Comparison of ENCODE assay signal across 7 cellular contexts in genomic region chr2:64203131-64204005, GRCh38. TPM values are rescaled to one million over a fixed set of nuclear protein-coding genes. Genes with fewer than 3 reads are reported as not detected.
DNase-seq lines count a peak whose midpoint lies in the region; ATAC-seq and TF ChIP-seq lines count a peak whose summit lies in the region.

No MANE protein-coding gene starts in this region.

- H3K36me3 ChIP-seq in iPS-18a (ENCODE audit: control insufficient read depth, low read depth, low read length) (no peaks in the 10 kb centered on the region), stomach (no peaks in the 10 kb centered on the region)

- no peak for TF ChIP-seq POLR2A in stomach (IDR thresholded peaks at IDR 0.05)

- H3K27ac ChIP-seq in iPS-18a (ENCODE audit: low read length) (peak overlapping the region; percentile 0), stomach (peak overlapping the region; percentile 47 to 88 (median 85)), RWPE1 (no peak overlapping the region)

- H3K4me1 Mint-ChIP-seq in activated CD4-positive, alpha-beta memory T cell treated with anti-CD3 and anti-CD28 coated beads, Interleukin-2, amount 10 ng/mL, durations not matched to agents 7 days and 5 days = peaks cover 62% of the 10 kb centered on the region

- 57 to 74% (median 62%) methylated on average over 4 of the region's 4 CpGs for WGBS in stomach, 5 donors

- no peak for ATAC-seq in HG02642 (IDR thresholded peaks at IDR 0.05; ENCODE audit: poor library complexity, unreplicated experiment)

- TF ChIP-seq EP300 in stomach (IDR thresholded peaks at IDR 0.05) = no peak

- peak overlapping the region; percentile 54 for H3K4me3 Mint-ChIP-seq in activated CD4-positive, alpha-beta memory T cell treated with anti-CD3 and anti-CD28 coated beads, Interleukin-2, amount 10 ng/mL, durations not matched to agents 7 days and 5 days

- H3K27me3 Mint-ChIP-seq in activated CD4-positive, alpha-beta memory T cell treated with anti-CD3 and anti-CD28 coated beads, Interleukin-2, amount 10 ng/mL, durations not matched to agents 7 days and 5 days = no peaks in the 10 kb centered on the region

- H3K9me3 Mint-ChIP-seq in activated CD4-positive, alpha-beta memory T cell treated with anti-CD3 and anti-CD28 coated beads, Interleukin-2, amount 10 ng/mL, durations not matched to agents 7 days and 5 days = peaks cover 4% of the 10 kb centered on the region

- CTCF ChIA-PET in activated CD4-positive, alpha-beta memory T cell treated with anti-CD3 and anti-CD28 coated beads, Interleukin-2, amount 10 ng/mL, durations not matched to agents 7 days and 5 days (lab: Charles Lee) = interaction anchor here (1.2 to 1.3 kb wide), 3 partner anchors 123 to 128 kb away, joined by 3 read pairs; no protein-coding TSS in a partner anchor
- CTCF ChIA-PET in RWPE1 (lab: Yijun Ruan, JAX) = interaction anchor here (0.5 to 0.6 kb wide), 3 partner anchors 70 to 476 kb away, joined by 3 to 5 read pairs (median 3); no protein-coding TSS in a partner anchor

- no peak overlapping the region for H3K9ac ChIP-seq in iPS-18a (ENCODE audit: low read length)

- intact Hi-C loops in stomach (cut with DNase I; ENCODE audit: low total_unique reads) = no loop called here

- H3K27ac Mint-ChIP-seq in activated CD4-positive, alpha-beta memory T cell treated with anti-CD3 and anti-CD28 coated beads, Interleukin-2, amount 10 ng/mL, durations not matched to agents 7 days and 5 days = peak overlapping the region; percentile 73

- no peaks in the 10 kb centered on the region for H3K27me3 ChIP-seq in iPS-18a (ENCODE audit: control insufficient read depth, insufficient read depth, low read length)
- no peaks in the 10 kb centered on the region for H3K27me3 ChIP-seq in stomach

- peak; percentile 39 for DNase-seq in HCEC 1CT
- DNase-seq in activated CD4-positive, alpha-beta memory T cell treated with anti-CD3 and anti-CD28 coated beads, Interleukin-2, amount 10 ng/mL, durations not matched to agents 7 days and 5 days = no peak
- no peak for DNase-seq in stomach
- no peak for DNase-seq in RWPE1 (ENCODE audit: low spot score)
- DNase-seq in NCI-H2196 (lab: John Stamatoyannopoulos, UW; ENCODE audit: unreplicated experiment) = no peak

- POLR2A ChIA-PET in activated CD4-positive, alpha-beta memory T cell treated with anti-CD3 and anti-CD28 coated beads, Interleukin-2, amount 10 ng/mL, durations not matched to agents 7 days and 5 days (lab: Charles Lee) = interaction anchor here (0.8 to 4.1 kb wide), 5 partner anchors 9 to 320 kb away, joined by 4 to 28 read pairs (median 21); partner anchors contain the start of genes AFTPH and PELI1
- POLR2A ChIA-PET in RWPE1 (lab: Yijun Ruan, JAX; ENCODE audit: low non-redundant PET) = interaction anchor here (0.5 kb wide), 1 partner anchor 23 kb away, joined by 3 read pairs; no protein-coding TSS in a partner anchor

- H3K9me3 ChIP-seq in iPS-18a (ENCODE audit: control insufficient read depth, low read depth, low read length) = no peaks in the 10 kb centered on the region
- H3K9me3 ChIP-seq in stomach = no peaks in the 10 kb centered on the region

- H3K4me3 ChIP-seq in iPS-18a (ENCODE audit: low read length) = peak overlapping the region; percentile 9
- H3K4me3 ChIP-seq in stomach = peak overlapping the region in 1 of 4 donors; percentile 22

- H3K4me1 ChIP-seq in iPS-18a (ENCODE audit: control insufficient read depth, low read depth, low read length) = peaks cover 23% of the 10 kb centered on the region
- H3K4me1 ChIP-seq in stomach = peaks cover 12 to 42% (median 25%) of the 10 kb centered on the region in 4 donors

- H3K36me3 Mint-ChIP-seq in activated CD4-positive, alpha-beta memory T cell treated with anti-CD3 and anti-CD28 coated beads, Interleukin-2, amount 10 ng/mL, durations not matched to agents 7 days and 5 days (ENCODE audit: low read depth) = peaks cover 8% of the 10 kb centered on the region

- TF ChIP-seq CTCF in stomach (IDR thresholded peaks at IDR 0.05) (no peak), RWPE1 (conservative IDR thresholded peaks at IDR 0.05; ENCODE audit: low read depth) (no peak)

RNA-seq across cellular contexts. Expression of gene PELI1, which starts 59.1 kb away (rescaled TPM):
- 10 to 100 TPM; 44.9 to 45.0 TPM for total RNA-seq in activated CD4-positive, alpha-beta memory T cell treated with anti-CD3 and anti-CD28 coated beads, Interleukin-2, amount 10 ng/mL, durations not matched to agents 7 days and 5 days
- total RNA-seq in stomach = 100 to 1,000 TPM in 1 of 5 donors, 10 to 100 TPM in 3, 1 to 10 TPM in 1; 7.6 to 165 (median 60.8) TPM
- polyA plus RNA-seq in stomach = 10 to 100 TPM in 2 of 3 donors, 1 to 10 TPM in 1; 6.9 to 17.4 (median 11.8) TPM
